ENCODE assay signal across 30 cellular contexts in genomic region chr1:226606311-226607267, GRCh38. TPM values are rescaled to one million over a fixed set of nuclear protein-coding genes. Genes with fewer than 3 reads are reported as not detected.
DNase-seq lines count a peak whose midpoint lies in the region; ATAC-seq and TF ChIP-seq lines count a peak whose summit lies in the region.
"Had no signal": no experiment of that assay in that cellular context is flagged by ENCODE, and none has a peak within 500 bp of the region (broad histone marks: within the 10 kb centered on the region; RNA-seq: fewer than 3 reads in every experiment).

No MANE protein-coding gene starts in this region.

- H3K9ac ChIP-seq in mammary epithelial cell (ENCODE audit: insufficient read depth, low read length) (no peak overlapping the region), NT2/D1 (ENCODE audit: insufficient read length, low read depth) (no peak overlapping the region)
- H3K9ac ChIP-seq: BLaER1 had no signal

- H3K4me1 ChIP-seq in mammary epithelial cell (ENCODE audit: insufficient read depth, low read length) (peaks cover 24% of the 10 kb centered on the region), NT2/D1 (ENCODE audit: insufficient read depth, insufficient read length) (peaks cover 60% of the 10 kb centered on the region), testis (peaks cover 40% of the 10 kb centered on the region)
- H3K4me1 ChIP-seq: A549 had no signal

- H3K27ac ChIP-seq in mammary epithelial cell (ENCODE audit: insufficient read depth, low read depth, low read length) (no peak overlapping the region), testis (no peak overlapping the region), substantia nigra (ENCODE audit: low read depth, low read length, poor library complexity, severe bottlenecking) (no peak overlapping the region)
- H3K27ac ChIP-seq: A549, BLaER1, body of pancreas, prostate gland, tibial artery had no signal

- TF ChIP-seq POLR2A in testis (IDR thresholded peaks at IDR 0.05) = no peak

- DNase-seq in MCF 10A (ENCODE audit: unreplicated experiment) (peak; percentile 32), mammary epithelial cell (no peak), NT2/D1 (ENCODE audit: low read depth, low spot score) (peak; percentile 56), fibroblast of the aortic adventitia (ENCODE audit: low read depth) (peak; percentile 45), testis (peak; percentile 36), substantia nigra (lab: John Stamatoyannopoulos, UW) (no peak), DMS79 (lab: John Stamatoyannopoulos, UW) (no peak)
- DNase-seq: activated B cell treated with CpG ODN at 0.5 μM for 24 hours; activated CD4-positive, alpha-beta T cell treated with anti-CD3 and anti-CD28 coated beads, Interleukin-2, amount 50 U/mL, for 48 hours; activated gamma-delta T cell; activated naive CD8-positive, alpha-beta T cell treated with anti-CD3 and anti-CD28 coated beads, Interleukin-2, amount 50 U/mL, for 24 hours; body of pancreas; COR-L47; DND-41; effector memory CD4-positive, alpha-beta T cell; glutamatergic neuron; NCI-H1417; NCI-H524 treated with DMSO at 0.1 percent for 48 hours; stimulated activated CD4-positive, alpha-beta T cell treated with anti-CD3 and anti-CD28 coated beads, Interleukin-1b, Interleukin-23, amount 100 ng/mL, for 48 hours; T-helper 9 cell; tibial artery had no signal

- WGBS in mammary epithelial cell (ENCODE audit: low coverage, missing lambda C conversion rate) = 88% methylated on average over 11 of the region's 11 CpGs
- WGBS in testis, 2 donors = 49 to 67% methylated on average over 4 to 11 of the region's 11 CpGs

- no peak overlapping the region for H3K27ac Mint-ChIP-seq in MCF 10A (ENCODE audit: low read depth, unreplicated experiment)
- H3K27ac Mint-ChIP-seq: activated B cell treated with CpG ODN at 0.5 μM for 24 hours; activated naive CD8-positive, alpha-beta T cell treated with anti-CD3 and anti-CD28 coated beads, Interleukin-2, amount 50 U/mL, for 24 hours; mesothelial cell of epicardium; stimulated activated effector memory CD8-positive, alpha-beta T cell treated with anti-CD3 and anti-CD28 coated beads, Interleukin-12 subunit alpha, Interleukin-12 subunit beta, amount 100 ng/mL, for 72 hours had no signal

- CTCF ChIA-PET in MCF 10A (lab: Yijun Ruan, JAX) (interaction anchor here (0.7 to 4.1 kb wide), 11 partner anchors 9 to 302 kb away, joined by 3 to 23 read pairs (median 3); partner anchors contain the start of gene STUM), mammary epithelial cell (lab: Charles Lee; ENCODE audit: low non-redundant PET) (interaction anchor here (0.5 kb wide), 1 partner anchor 328 kb away, joined by 9 read pairs; no protein-coding TSS in a partner anchor)

- dilution Hi-C loops in mammary epithelial cell (cut with HindIII; ENCODE audit: low sequenced_read_pairs) = no loop called here

- ATAC-seq in HG02870 (IDR thresholded peaks at IDR 0.05; ENCODE audit: unreplicated experiment) = no peak
- ATAC-seq: A549; activated naive CD8-positive, alpha-beta T cell treated with anti-CD3 and anti-CD28 coated beads, Interleukin-2, amount 50 U/mL, for 24 hours; body of pancreas; esophagus mucosa; stimulated activated effector memory CD8-positive, alpha-beta T cell treated with anti-CD3 and anti-CD28 coated beads, Interleukin-12 subunit alpha, Interleukin-12 subunit beta, amount 100 ng/mL, for 72 hours had no signal

- BruUV-seq in MCF 10A (replicated peaks; lab: Mats Ljungman, UMichigan) = no TSS peak
- BruUV-seq in mammary epithelial cell (replicated peaks; lab: Mats Ljungman, UMichigan) = no TSS peak

- H3K36me3 ChIP-seq in mammary epithelial cell (ENCODE audit: insufficient read depth, low read length) = no peaks in the 10 kb centered on the region
- H3K36me3 ChIP-seq in NT2/D1 (ENCODE audit: insufficient read depth, insufficient read length, low read length) = no peaks in the 10 kb centered on the region
- no peaks in the 10 kb centered on the region for H3K36me3 ChIP-seq in testis (ENCODE audit: low read depth, missing control alignments)
- H3K36me3 ChIP-seq: BLaER1, prostate gland, tibial artery had no signal

- intact Hi-C loops in MCF 10A (cut with micrococcal nuclease) = no loop called here
- intact Hi-C loops in mammary epithelial cell (cut with micrococcal nuclease) = no loop called here
- intact Hi-C loops in testis (cut with DNase I; ENCODE audit: low total_unique reads) = no loop called here

- TF ChIP-seq CTCF in MCF 10A (IDR thresholded peaks at IDR 0.05; ENCODE audit: unreplicated experiment) = no peak
- no peak for TF ChIP-seq CTCF in mammary epithelial cell (conservative IDR thresholded peaks at IDR 0.05 in 1 of 2, IDR thresholded peaks at IDR 0.05 in 1 of 2; ENCODE audit: extremely low read depth in 1 of 2, insufficient read depth in 1 of 2, low read depth in 1 of 2, low read length in 2 of 2)
- no peak for TF ChIP-seq CTCF in fibroblast of the aortic adventitia (IDR thresholded peaks at IDR 0.05; ENCODE audit: insufficient read depth, low read length)
- no peak for TF ChIP-seq CTCF in testis (IDR thresholded peaks at IDR 0.05)

- no peak overlapping the region for H2AFZ ChIP-seq in mammary epithelial cell (ENCODE audit: low read depth, low read length)

- H3K27me3 ChIP-seq in mammary epithelial cell (ENCODE audit: insufficient read depth, low read length) (no peaks in the 10 kb centered on the region), NT2/D1 (ENCODE audit: insufficient read depth, insufficient read length) (no peaks in the 10 kb centered on the region), testis (no peaks in the 10 kb centered on the region)
- H3K27me3 ChIP-seq: BLaER1, body of pancreas had no signal

- no peaks in the 10 kb centered on the region for H3K79me2 ChIP-seq in mammary epithelial cell (ENCODE audit: insufficient read depth, low read length)

- H3K9me3 ChIP-seq in mammary epithelial cell (replicated peaks; ENCODE audit: insufficient read depth, low read length) (no peaks in the 10 kb centered on the region), NT2/D1 (ENCODE audit: insufficient read depth, low read length) (no peaks in the 10 kb centered on the region), testis (no peaks in the 10 kb centered on the region)
- H3K9me3 ChIP-seq: A549, BLaER1, body of pancreas, prostate gland, tibial artery had no signal

- no peaks in the 10 kb centered on the region for H4K20me1 ChIP-seq in mammary epithelial cell (ENCODE audit: insufficient read depth, low read length)
- H4K20me1 ChIP-seq: BLaER1 had no signal

- POLR2A ChIA-PET in MCF 10A (lab: Yijun Ruan, JAX) = interaction anchor here (0.6 to 1.0 kb wide), 2 partner anchors 20 to 53 kb away, joined by 3 read pairs; no protein-coding TSS in a partner anchor

- H3K36me3 Mint-ChIP-seq in MCF 10A (ENCODE audit: insufficient read depth, unreplicated experiment) = no peaks in the 10 kb centered on the region
- H3K36me3 Mint-ChIP-seq: mesothelial cell of epicardium; stimulated activated effector memory CD8-positive, alpha-beta T cell treated with anti-CD3 and anti-CD28 coated beads, Interleukin-12 subunit alpha, Interleukin-12 subunit beta, amount 100 ng/mL, for 72 hours had no signal

- no peak overlapping the region for H3K4me2 ChIP-seq in mammary epithelial cell (ENCODE audit: insufficient read depth, low read depth, low read length)
- H3K4me2 ChIP-seq: A549, BLaER1 had no signal

- in situ Hi-C loops in mammary epithelial cell (cut with MboI; ENCODE audit: low sequenced_read_pairs in 2 of 2) = no loop called here

- peaks cover 25% of the 10 kb centered on the region for H3K4me1 Mint-ChIP-seq in MCF 10A (ENCODE audit: insufficient read depth, unreplicated experiment)
- H3K4me1 Mint-ChIP-seq: activated naive CD8-positive, alpha-beta T cell treated with anti-CD3 and anti-CD28 coated beads, Interleukin-2, amount 50 U/mL, for 24 hours had no signal

- no peak overlapping the region for H3K4me3 ChIP-seq in mammary epithelial cell (replicated peaks in 1 of 3; ENCODE audit: insufficient read depth in 1 of 3, low read depth in 2 of 3, low read length in 3 of 3)
- no peak overlapping the region for H3K4me3 ChIP-seq in NT2/D1 (ENCODE audit: insufficient read length, low read depth)
- no peak overlapping the region for H3K4me3 ChIP-seq in fibroblast of the aortic adventitia (ENCODE audit: low read depth, low read length)
- no peak overlapping the region for H3K4me3 ChIP-seq in testis
- H3K4me3 ChIP-seq: A549, BLaER1, body of pancreas, prostate gland, tibial artery had no signal

- H3K4me3 Mint-ChIP-seq in MCF 10A (ENCODE audit: unreplicated experiment) = no peak overlapping the region
- H3K4me3 Mint-ChIP-seq: activated B cell treated with CpG ODN at 0.5 μM for 24 hours; activated naive CD8-positive, alpha-beta T cell treated with anti-CD3 and anti-CD28 coated beads, Interleukin-2, amount 50 U/mL, for 24 hours; mesothelial cell of epicardium; neural crest cell; stimulated activated effector memory CD8-positive, alpha-beta T cell treated with anti-CD3 and anti-CD28 coated beads, Interleukin-12 subunit alpha, Interleukin-12 subunit beta, amount 100 ng/mL, for 72 hours had no signal

- H3K27me3 Mint-ChIP-seq in MCF 10A (ENCODE audit: insufficient read depth, unreplicated experiment) = no peaks in the 10 kb centered on the region
- H3K27me3 Mint-ChIP-seq: activated naive CD8-positive, alpha-beta T cell treated with anti-CD3 and anti-CD28 coated beads, Interleukin-2, amount 50 U/mL, for 24 hours had no signal

- no peaks in the 10 kb centered on the region for H3K9me3 Mint-ChIP-seq in MCF 10A (ENCODE audit: unreplicated experiment)
- H3K9me3 Mint-ChIP-seq: activated B cell treated with CpG ODN at 0.5 μM for 24 hours; activated naive CD8-positive, alpha-beta T cell treated with anti-CD3 and anti-CD28 coated beads, Interleukin-2, amount 50 U/mL, for 24 hours; mesothelial cell of epicardium; neural crest cell; stimulated activated effector memory CD8-positive, alpha-beta T cell treated with anti-CD3 and anti-CD28 coated beads, Interleukin-12 subunit alpha, Interleukin-12 subunit beta, amount 100 ng/mL, for 72 hours had no signal

RNA-seq across cellular contexts. Expression of gene STUM, which starts 58.0 kb away (rescaled TPM):
- 0.37 and 0.56 TPM in 2 replicates for total RNA-seq in MCF 10A (2022)
- 1 to 10 TPM in 1 of 2 donors, under 1 TPM in 1; 0.05 to 1.2 TPM for total RNA-seq in mammary epithelial cell
- not detected for polyA plus RNA-seq in mammary epithelial cell
- not detected for polyA minus RNA-seq in mammary epithelial cell
- total RNA-seq in fibroblast of the aortic adventitia (ENCODE audit: low replicate concordance) = 0.98 TPM in 1 of 2 replicates, not detected in the other
- 1 to 10 TPM; 2.5 to 3.7 TPM for total RNA-seq in testis
- polyA plus RNA-seq in testis (ENCODE audit: insufficient read depth, low read depth, low replicate concordance) = 4.5 TPM
- total RNA-seq: RPMI7951 had no signal
- polyA plus RNA-seq: A549 had no signal

Comparison
In these comparisons a context has a peak if more than half of its experiments do, and no peak if none do; other contexts are left out.
1. DNase-seq: peak in MCF 10A (single experiment), NT2/D1 (single experiment), fibroblast of the aortic adventitia (single experiment) and testis (single experiment); none in mammary epithelial cell (single experiment), substantia nigra (0 of 49) and DMS79 (single experiment).